In genomic region chr3:48445277-48445882, GRCh38 we compare ENCODE assay signal across 1 cellular context.
A peak's percentile ranks its signal among the peaks of the same experiment; 100 is the strongest.
TF ChIP-seq lines count a peak whose summit lies in the region.

No MANE protein-coding gene starts in this region.

TF ChIP-seq in GM12878, 131 proteins besides CTCF, POLR2A, EP300 and RAD21:
- TF ChIP-seq POLR2AphosphoS5 (IDR thresholded peaks at IDR 0.05; ENCODE audit: low read length) (0 out of 2 replicates have a peak, but pooled peaks have one; percentile 43), CREB1 (IDR thresholded peaks at IDR 0.05; ENCODE audit: low read depth) (0 out of 2 replicates have a peak, but pooled peaks have one; percentile 8), ZBTB11 (CRISPR knock-in tag; IDR thresholded peaks at IDR 0.05) (no peak), ESRRA (IDR thresholded peaks at IDR 0.05; ENCODE audit: low read length) (no peak)
TF ChIP-seq in GM12878: peak in this region for 2.
